ENCODE assay signal across 15 cellular contexts in genomic region chr1:63704443-63704842, GRCh38.
A peak's percentile ranks its signal among the peaks of the same experiment; 100 is the strongest.
DNase-seq lines count a peak whose midpoint lies in the region; ATAC-seq, FAIRE-seq and TF ChIP-seq lines count a peak whose summit lies in the region.
"Had no signal": no experiment of that assay in that cellular context is flagged by ENCODE, and none has a peak within 500 bp of the region (broad histone marks: within the 10 kb centered on the region; RNA-seq: fewer than 3 reads in every experiment).

No MANE protein-coding gene starts in this region.

- H3K9ac ChIP-seq in astrocyte (ENCODE audit: low read length): no peak overlapping the region

- peaks cover 3% of the 10 kb centered on the region for H3K27me3 Mint-ChIP-seq in astrocyte (ENCODE audit: low read depth, unreplicated experiment)

- no peaks in the 10 kb centered on the region for H4K20me1 ChIP-seq in astrocyte (ENCODE audit: insufficient read depth, low read length)

- DNase-seq in HT1080 (ENCODE audit: low read depth) (peak; percentile 65), astrocyte (ENCODE audit: low read depth) (no peak), islet precursor cell (peak; percentile 71), thoracic aorta (ENCODE audit: low spot score) (no peak), middle frontal gyrus (ENCODE audit: extremely low spot score, low spot score) (no peak), NCI-H2081 (lab: John Stamatoyannopoulos, UW) (no peak), NCI-H1417 treated with DMSO at 0.1 percent for 48 hours (lab: John Stamatoyannopoulos, UW) (no peak)
- DNase-seq: activated CD8-positive, alpha-beta memory T cell treated with anti-CD3 and anti-CD28 coated beads for 24 hours; activated gamma-delta T cell; CD8-positive, alpha-beta T cell; effector CD8-positive, alpha-beta T cell; foreskin fibroblast; immature natural killer cell; posterior cingulate gyrus; testis had no signal

- no peaks in the 10 kb centered on the region for H3K36me3 Mint-ChIP-seq in astrocyte (ENCODE audit: low read depth, unreplicated experiment)
- H3K36me3 Mint-ChIP-seq: CD8-positive, alpha-beta T cell; immature natural killer cell had no signal

- no peak for ATAC-seq in thoracic aorta (ENCODE audit: insufficient number of reproducible peaks, low FRiP score, low read depth)
- ATAC-seq: CD8-positive, alpha-beta T cell had no signal

- no peak overlapping the region for H3K4me3 Mint-ChIP-seq in astrocyte (ENCODE audit: unreplicated experiment)
- H3K4me3 Mint-ChIP-seq: CD8-positive, alpha-beta T cell; immature natural killer cell had no signal

- H3K4me3 ChIP-seq in astrocyte (ENCODE audit: insufficient read depth, low read depth, low read length) (no peak overlapping the region), thoracic aorta (no peak overlapping the region)
- H3K4me3 ChIP-seq: testis had no signal

- H3K36me3 ChIP-seq in astrocyte (ENCODE audit: insufficient read depth, low read length): no peaks in the 10 kb centered on the region
- no peaks in the 10 kb centered on the region for H3K36me3 ChIP-seq in thoracic aorta

- no peak for FAIRE-seq in astrocyte (lab: Jason Lieb, UNC)

- peaks cover 16% of the 10 kb centered on the region for H3K27me3 ChIP-seq in astrocyte (ENCODE audit: insufficient read depth, low read length)
- H3K27me3 ChIP-seq in thoracic aorta (replicated peaks; ENCODE audit: insufficient read depth): no peaks in the 10 kb centered on the region
- H3K27me3 ChIP-seq: testis had no signal

- H3K27ac Mint-ChIP-seq in astrocyte (ENCODE audit: unreplicated experiment): no peak overlapping the region
- H3K27ac Mint-ChIP-seq: CD8-positive, alpha-beta T cell; immature natural killer cell had no signal

- H3K9me3 Mint-ChIP-seq in astrocyte (ENCODE audit: unreplicated experiment): peaks cover 2% of the 10 kb centered on the region
- H3K9me3 Mint-ChIP-seq: CD8-positive, alpha-beta T cell; immature natural killer cell had no signal

- H3K4me2 ChIP-seq in astrocyte (ENCODE audit: low read length): peak overlapping the region; percentile 20

- H3K4me1 ChIP-seq in astrocyte (ENCODE audit: insufficient read depth, low read length): peaks cover 5% of the 10 kb centered on the region
- H3K4me1 ChIP-seq in thoracic aorta (ENCODE audit: control insufficient read depth in 1 of 2, low read depth in 2 of 2): peaks cover 3 to 43% of the 10 kb centered on the region in 2 donors
- H3K4me1 ChIP-seq: testis had no signal

- peak overlapping the region; percentile 15 for H2AFZ ChIP-seq in astrocyte (ENCODE audit: low read depth, low read length)

- no peak overlapping the region for H3K27ac ChIP-seq in astrocyte (ENCODE audit: low read depth, low read length)
- H3K27ac ChIP-seq in thoracic aorta: peak overlapping the region; percentile 11 to 17
- H3K27ac ChIP-seq: testis had no signal

- no peaks in the 10 kb centered on the region for H3K79me2 ChIP-seq in astrocyte (ENCODE audit: insufficient read depth, low read length)

- H3K9me3 ChIP-seq in astrocyte (ENCODE audit: insufficient read depth, low read depth, low read length): no peaks in the 10 kb centered on the region
- H3K9me3 ChIP-seq in thoracic aorta: no peaks in the 10 kb centered on the region
- H3K9me3 ChIP-seq: testis had no signal

- TF ChIP-seq CTCF in astrocyte (IDR thresholded peaks at IDR 0.05; ENCODE audit: insufficient read depth, low read depth, low read length) (no peak), thoracic aorta (IDR thresholded peaks at IDR 0.05) (no peak)

- H3K4me1 Mint-ChIP-seq in astrocyte (ENCODE audit: low read depth, unreplicated experiment): peaks cover 17% of the 10 kb centered on the region
- H3K4me1 Mint-ChIP-seq: immature natural killer cell had no signal

Comparison
In these comparisons a context has a peak if more than half of its experiments do, and no peak if none do; other contexts are left out.
1. DNase-seq: peak in HT1080 (single experiment) and islet precursor cell (single experiment); none in astrocyte (single experiment), thoracic aorta (single experiment), middle frontal gyrus (single experiment), NCI-H2081 (0 of 2) and NCI-H1417 treated with DMSO at 0.1 percent for 48 hours (single experiment).